ENCODE assay signal across 8 cellular contexts in the genomic region with DNA sequence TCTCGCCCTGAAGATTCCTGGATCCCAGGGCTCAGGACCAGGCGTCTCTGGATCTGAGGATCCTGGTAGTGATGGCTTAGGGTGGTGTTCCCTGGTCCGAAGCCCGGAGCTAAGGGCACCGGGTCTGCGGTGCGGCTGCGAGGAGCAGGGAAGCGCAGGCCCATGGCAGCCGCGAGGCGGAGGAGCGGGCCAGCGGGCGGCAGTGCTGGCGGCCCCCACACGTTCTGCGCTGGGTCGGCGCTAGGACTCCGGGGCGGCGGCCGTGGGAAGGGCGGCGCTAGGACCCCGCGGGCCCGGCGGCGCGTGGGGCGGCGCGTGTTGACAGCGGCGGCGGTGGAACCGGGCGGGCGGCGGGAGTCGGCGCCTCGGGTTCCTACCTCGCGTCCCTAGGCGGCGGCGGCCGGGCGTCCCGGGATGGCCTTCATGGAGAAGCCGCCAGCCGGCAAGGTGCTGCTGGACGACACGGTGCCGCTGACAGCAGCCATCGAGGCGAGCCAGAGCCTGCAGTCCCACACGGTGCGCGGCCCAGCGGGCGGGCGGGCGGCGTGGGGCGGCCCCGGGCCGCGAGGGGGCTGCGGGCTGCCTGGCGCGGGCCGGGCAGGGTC. TPM values are rescaled to one million over a fixed set of nuclear protein-coding genes. Genes with fewer than 3 reads are reported as not detected.
DNase-seq lines count a peak whose midpoint lies in the region; ATAC-seq and TF ChIP-seq lines count a peak whose summit lies in the region.

Gene PXK, plus strand, starts transcription at position 318 of the 605 bp plus-strand sequence. Its CDS starts 97 bp downstream, at position 415.

- peaks cover 6% of the 10 kb centered on the region; the same call in 1 of the 2 replicates for H3K36me3 ChIP-seq in SU-DHL-6 (ENCODE audit: low read length)
- no peaks in the 10 kb centered on the region for H3K36me3 ChIP-seq in suprapubic skin

- H3K36me3 Mint-ChIP-seq in activated naive CD8-positive, alpha-beta T cell, result peaks cover 7% of the 10 kb centered on the region

- peak within 1 kb of the TSS; percentile 59 for H3K4me3 ChIP-seq in HL-60 (replicated peaks; ENCODE audit: insufficient read depth, low read length)
- peak within 1 kb of the TSS; percentile 75 for H3K4me3 ChIP-seq in SU-DHL-6 (ENCODE audit: insufficient read depth, low read length, poor library complexity, severe bottlenecking)
- H3K4me3 ChIP-seq in suprapubic skin, result peak within 1 kb of the TSS; percentile 81

- peak within 1 kb of the TSS; percentile 93 for H2AFZ ChIP-seq in SU-DHL-6 (ENCODE audit: low read depth, low read length, severe bottlenecking)

- H3K27ac ChIP-seq in HL-60 (replicated peaks) (peak within 1 kb of the TSS; percentile 92), SU-DHL-6 (ENCODE audit: low read depth, low read length) (peak within 1 kb of the TSS; percentile 98), suprapubic skin (peak within 1 kb of the TSS; percentile 72)

- H3K9ac ChIP-seq in SU-DHL-6 (ENCODE audit: low read length), result peak within 1 kb of the TSS; percentile 81

- H4K20me1 ChIP-seq in SU-DHL-6 (ENCODE audit: low read depth, low read length), result no peaks in the 10 kb centered on the region

- peaks cover 38% of the 10 kb centered on the region for H3F3A ChIP-seq in SU-DHL-6 (ENCODE audit: insufficient read depth)

- peak in 1 of 2 donors; percentile 26 for TF ChIP-seq POLR2A in suprapubic skin (IDR thresholded peaks at IDR 0.05)

- peaks cover 46% of the 10 kb centered on the region for H3K79me2 ChIP-seq in SU-DHL-6 (ENCODE audit: insufficient read depth, low read length)

- H3K9me2 ChIP-seq in SU-DHL-6 (replicated peaks; ENCODE audit: insufficient read depth, low read length), result no peaks in the 10 kb centered on the region

- no peaks in the 10 kb centered on the region for H3K9me3 Mint-ChIP-seq in activated naive CD8-positive, alpha-beta T cell (ENCODE audit: low read depth)

- H3K9me3 ChIP-seq in SU-DHL-6 (ENCODE audit: insufficient read depth, low read length) (no peaks in the 10 kb centered on the region), suprapubic skin (no peaks in the 10 kb centered on the region)

- 5% methylated on average over 10 of the region's 76 CpGs for WGBS in suprapubic skin

- H3K27ac Mint-ChIP-seq in activated naive CD8-positive, alpha-beta T cell, result peak within 1 kb of the TSS; percentile 95

- H3K4me2 ChIP-seq in SU-DHL-6 (ENCODE audit: low read depth, low read length, poor library complexity, severe bottlenecking), result peak within 1 kb of the TSS; percentile 100

- H3K27me3 ChIP-seq in HL-60 (ENCODE audit: insufficient read depth, poor library complexity, severe bottlenecking), result no peaks in the 10 kb centered on the region
- H3K27me3 ChIP-seq in SU-DHL-6 (ENCODE audit: low read length), result no peaks in the 10 kb centered on the region
- no peaks in the 10 kb centered on the region for H3K27me3 ChIP-seq in suprapubic skin

- peaks cover 42% of the 10 kb centered on the region for H3K4me1 Mint-ChIP-seq in activated naive CD8-positive, alpha-beta T cell (ENCODE audit: low read depth)

- peaks cover 40% of the 10 kb centered on the region for H3K4me1 ChIP-seq in suprapubic skin

- H3K4me3 Mint-ChIP-seq in activated naive CD8-positive, alpha-beta T cell, result peak within 1 kb of the TSS; percentile 99

- H3K27me3 Mint-ChIP-seq in activated naive CD8-positive, alpha-beta T cell, result no peaks in the 10 kb centered on the region

- TF ChIP-seq CTCF in HL-60 (IDR thresholded peaks at IDR 0.05; ENCODE audit: insufficient read depth, low read length) (no peak), SU-DHL-6 (IDR thresholded peaks at IDR 0.05; ENCODE audit: insufficient read depth, low read length, poor library complexity, severe bottlenecking) (no peak), omental fat pad (IDR thresholded peaks at IDR 0.05) (no peak), suprapubic skin (IDR thresholded peaks at IDR 0.05) (no peak)

- TF ChIP-seq EP300 in suprapubic skin (IDR thresholded peaks at IDR 0.05), result no peak

- peak; percentile 95 for ATAC-seq in GM19467 (IDR thresholded peaks at IDR 0.05; ENCODE audit: unreplicated experiment)
- ATAC-seq in omental fat pad (ENCODE audit: low FRiP score), result peak; percentile 92

- DNase-seq in D341Med (ENCODE audit: low spot score) (peak; percentile 94), HL-60 (ENCODE audit: low read depth in 1 of 2, low spot score in 1 of 2) (peak in 1 of 2 experiments; percentile 75), glomerular endothelial cell (ENCODE audit: extremely low read depth, low read depth, low spot score) (no peak), omental fat pad (ENCODE audit: low spot score) (peak; percentile 42), suprapubic skin (ENCODE audit: low spot score in 2 of 2) (peak; percentile 79 to 87)

RNA-seq across cellular contexts. Expression of gene PXK, which starts in this region (rescaled TPM):
- total RNA-seq in glomerular endothelial cell (20.8 and 21.9 TPM in 2 replicates), omental fat pad (10 to 100 TPM; 25.3 to 51.2 (median 39.3) TPM), suprapubic skin (10 to 100 TPM; 16.0 to 36.9 (median 21.8) TPM)
